6 cellular contexts compared by ENCODE assay signal in genomic region chr11:111878385-111878765, GRCh38. TPM values are rescaled to one million over a fixed set of nuclear protein-coding genes. Genes with fewer than 3 reads are reported as not detected.
A peak's percentile ranks its signal among the peaks of the same experiment; 100 is the strongest.
DNase-seq lines count a peak whose midpoint lies in the region; ATAC-seq and TF ChIP-seq lines count a peak whose summit lies in the region.

No MANE protein-coding gene starts in this region.

- no peaks in the 10 kb centered on the region for H3K27me3 Mint-ChIP-seq in IgD-negative memory B cell
- no peaks in the 10 kb centered on the region for H3K27me3 Mint-ChIP-seq in dendritic cell treated with granulocyte-macrophage colony-stimulating factor and Interleukin-4, amounts not matched to agents 40 ng/mL and 50 ng/mL, for 4 days

- H3K27ac Mint-ChIP-seq in IgD-negative memory B cell: peak overlapping the region; percentile 95 to 100 (median 96)
- peak overlapping the region; percentile 97 for H3K27ac Mint-ChIP-seq in dendritic cell treated with granulocyte-macrophage colony-stimulating factor and Interleukin-4, amounts not matched to agents 40 ng/mL and 50 ng/mL, for 4 days

- no peak for TF ChIP-seq CTCF in prostate gland (IDR thresholded peaks at IDR 0.05)

- H3K4me1 ChIP-seq in prostate gland (replicated peaks): no peaks in the 10 kb centered on the region

- H3K4me3 Mint-ChIP-seq in IgD-negative memory B cell: peak overlapping the region; percentile 93 to 99 (median 98)
- peak overlapping the region; percentile 94 for H3K4me3 Mint-ChIP-seq in dendritic cell treated with granulocyte-macrophage colony-stimulating factor and Interleukin-4, amounts not matched to agents 40 ng/mL and 50 ng/mL, for 4 days

- TF ChIP-seq POLR2A in prostate gland (IDR thresholded peaks at IDR 0.05): no peak

- H3K36me3 ChIP-seq in prostate gland: no peaks in the 10 kb centered on the region

- peak overlapping the region; percentile 47 to 55 for H3K4me3 ChIP-seq in prostate gland

- intact Hi-C loops in dendritic cell treated with granulocyte-macrophage colony-stimulating factor and Interleukin-4, amounts not matched to agents 40 ng/mL and 50 ng/mL, for 4 days (cut with micrococcal nuclease): loop anchor here (2.0 to 5.0 kb wide), 2 partner anchors 146 to 209 kb away; partner anchors contain the start of genes DLAT, SDHD and TIMM8B
- intact Hi-C loops in prostate gland (cut with DNase I): loop anchor here (2.0 to 5.0 kb wide), 3 partner anchors 49 to 209 kb away; partner anchors contain the start of genes SDHD and TIMM8B

- no peaks in the 10 kb centered on the region for H3K9me3 Mint-ChIP-seq in IgD-negative memory B cell
- H3K9me3 Mint-ChIP-seq in dendritic cell treated with granulocyte-macrophage colony-stimulating factor and Interleukin-4, amounts not matched to agents 40 ng/mL and 50 ng/mL, for 4 days: peaks cover 7% of the 10 kb centered on the region

- H3K27me3 ChIP-seq in prostate gland (replicated peaks; ENCODE audit: insufficient read depth): no peaks in the 10 kb centered on the region

- ATAC-seq in GM19452 (IDR thresholded peaks at IDR 0.05; ENCODE audit: unreplicated experiment): peak; percentile 17

- no peaks in the 10 kb centered on the region for H3K9me3 ChIP-seq in prostate gland

- 2% methylated on average over 10 of the region's 10 CpGs for WGBS in prostate gland

- H3K4me1 Mint-ChIP-seq in IgD-negative memory B cell: peaks cover 7 to 17% (median 17%) of the 10 kb centered on the region in 3 donors
- H3K4me1 Mint-ChIP-seq in dendritic cell treated with granulocyte-macrophage colony-stimulating factor and Interleukin-4, amounts not matched to agents 40 ng/mL and 50 ng/mL, for 4 days (ENCODE audit: low read depth): peaks cover 23% of the 10 kb centered on the region

- H3K36me3 Mint-ChIP-seq in IgD-negative memory B cell: peaks cover 4% of the 10 kb centered on the region
- H3K36me3 Mint-ChIP-seq in dendritic cell treated with granulocyte-macrophage colony-stimulating factor and Interleukin-4, amounts not matched to agents 40 ng/mL and 50 ng/mL, for 4 days (ENCODE audit: low read depth): peaks cover 26% of the 10 kb centered on the region

- peak overlapping the region; percentile 97 for H3K27ac ChIP-seq in prostate gland

- DNase-seq in prostate gland (ENCODE audit: low spot score) (no peak), RPMI8226 (no peak), T-helper 9 cell (no peak)

RNA-seq across cellular contexts. Expression of gene FDXACB1, which starts 0.6 kb away (rescaled TPM):
- polyA plus RNA-seq in IgD-negative memory B cell: 6.8 TPM
- 1 to 10 TPM; 2.7 to 7.6 TPM for total RNA-seq in prostate gland

RNA-seq across cellular contexts. Expression of gene CFAP68, which starts 1.0 kb away (rescaled TPM):
- polyA plus RNA-seq in IgD-negative memory B cell: 25.7 TPM
- 10 to 100 TPM; 42.2 to 46.2 TPM for total RNA-seq in prostate gland

RNA-seq across cellular contexts. Expression of gene ALG9, which starts 7.0 kb away (rescaled TPM):
- 13.6 TPM for polyA plus RNA-seq in IgD-negative memory B cell
- total RNA-seq in prostate gland: 10 to 100 TPM; 24.9 to 26.5 TPM

RNA-seq across cellular contexts. Expression of gene CRYAB, which starts 33.2 kb away (rescaled TPM):
- polyA plus RNA-seq in IgD-negative memory B cell: not detected
- total RNA-seq in prostate gland: 10 to 100 TPM; 59.0 to 80.1 TPM

RNA-seq across cellular contexts. Expression of gene HSPB2, which starts 34.2 kb away (rescaled TPM):
- not detected for polyA plus RNA-seq in IgD-negative memory B cell
- under 1 TPM in 1 of 2 donors, not detected in 1; 0.85 TPM for total RNA-seq in prostate gland
